ENCODE assay signal across 9 cellular contexts in genomic region chr12:63264629-63265028, GRCh38.
"Had no signal": no experiment of that assay in that cellular context is flagged by ENCODE, and none has a peak within 500 bp of the region (broad histone marks: within the 10 kb centered on the region; RNA-seq: fewer than 3 reads in every experiment).

No MANE protein-coding gene starts in this region.

- ATAC-seq: activated CD4-positive, alpha-beta T cell treated with anti-CD3 and anti-CD28 coated beads for 36 hours; activated CD4-positive, CD25-positive, alpha-beta regulatory T cell treated with anti-CD3 and anti-CD28 coated beads, Interleukin-2, amount 50 U/mL, for 24 hours; activated CD8-positive, alpha-beta memory T cell treated with anti-CD3 and anti-CD28 coated beads, Interleukin-2, amount 10 ng/mL, durations not matched to agents 7 days and 5 days; activated CD8-positive, alpha-beta T cell treated with anti-CD3 and anti-CD28 coated beads for 36 hours; activated CD8-positive, alpha-beta T cell treated with anti-CD3 and anti-CD28 coated beads, Interleukin-2, amount 10 ng/mL, durations not matched to agents 7 days and 5 days; T-helper 17 cell; WTC11 had no signal

- H3K36me3 ChIP-seq: WERI-Rb-1 had no signal

- H3K27ac ChIP-seq: VCaP, WERI-Rb-1 had no signal
